18 cellular contexts compared by ENCODE assay signal in genomic region chr17:16456770-16457316, GRCh38. TPM values are rescaled to one million over a fixed set of nuclear protein-coding genes. Genes with fewer than 3 reads are reported as not detected.
A peak's percentile ranks its signal among the peaks of the same experiment; 100 is the strongest.
DNase-seq lines count a peak whose midpoint lies in the region; ATAC-seq and TF ChIP-seq lines count a peak whose summit lies in the region.
"Had no signal": no experiment of that assay in that cellular context is flagged by ENCODE, and none has a peak within 500 bp of the region (broad histone marks: within the 10 kb centered on the region; RNA-seq: fewer than 3 reads in every experiment).

No MANE protein-coding gene starts in this region.

- DNase-seq in Ammon's horn (ENCODE audit: low spot score) (peak; percentile 54), T-helper 17 cell (no peak), left kidney (ENCODE audit: low read depth, low spot score) (peak; percentile 45), pons (ENCODE audit: low spot score) (no peak)
- DNase-seq in activated CD4-positive, CD25-positive, alpha-beta regulatory T cell treated with anti-CD3 and anti-CD28 coated beads, Interleukin-2, amount 50 U/mL, for 72 hours, result no peak
- no peak for DNase-seq in activated naive CD4-positive, alpha-beta T cell treated with anti-CD3 and anti-CD28 coated beads, Interleukin-2, amount 10 ng/mL, durations not matched to agents 7 days and 5 days
- DNase-seq: activated CD4-positive, alpha-beta T cell treated with anti-CD3 and anti-CD28 coated beads, Interleukin-2, amount 10 ng/mL, durations not matched to agents 24 days and 14 days; activated naive CD4-positive, alpha-beta T cell treated with Interleukin-2 at 50 U/mL for 16 hours; effector CD4-positive, alpha-beta T cell; left lung; NCI-H146; NCI-H226; stimulated activated CD4-positive, alpha-beta T cell treated with anti-CD3 and anti-CD28 coated beads, Interleukin-15, amount 100 ng/mL, for 24 hours; thyroid gland had no signal

- peaks cover 15% of the 10 kb centered on the region for H3K4me1 ChIP-seq in DOHH2 (ENCODE audit: control insufficient read depth, low read length)
- H3K4me1 ChIP-seq: HAP-1, left lung, thyroid gland had no signal

- H3K36me3 ChIP-seq in DOHH2 (ENCODE audit: control insufficient read depth, low read length), result peaks cover 2% of the 10 kb centered on the region
- H3K36me3 ChIP-seq: thyroid gland had no signal

- TF ChIP-seq CTCF in DOHH2 (IDR thresholded peaks at IDR 0.05; ENCODE audit: low read depth, low read length, poor library complexity, severe bottlenecking), result no peak

- H3F3A ChIP-seq in DOHH2 (ENCODE audit: control insufficient read depth, insufficient read depth), result peaks cover 11% of the 10 kb centered on the region; the same call in 1 of the 2 replicates

- H3K27ac Mint-ChIP-seq in T-helper 17 cell, result peak overlapping the region; percentile 27
- H3K27ac Mint-ChIP-seq in activated naive CD4-positive, alpha-beta T cell treated with anti-CD3 and anti-CD28 coated beads, Interleukin-2, amount 10 ng/mL, durations not matched to agents 7 days and 5 days, result no peak overlapping the region
- H3K27ac Mint-ChIP-seq: activated CD4-positive, alpha-beta T cell treated with anti-CD3 and anti-CD28 coated beads, Interleukin-2, amount 10 ng/mL, durations not matched to agents 24 days and 14 days; B cell had no signal

- H3K9me2 ChIP-seq in DOHH2 (replicated peaks; ENCODE audit: control insufficient read depth, low read length), result no peaks in the 10 kb centered on the region

- no peaks in the 10 kb centered on the region for H3K9me3 ChIP-seq in DOHH2 (ENCODE audit: control insufficient read depth, insufficient read depth, low read length)
- no peaks in the 10 kb centered on the region for H3K9me3 ChIP-seq in T-helper 17 cell (ENCODE audit: control insufficient read depth, low read length, poor library complexity, severe bottlenecking)
- H3K9me3 ChIP-seq: HAP-1, left lung, mucosa of descending colon, thyroid gland had no signal

- H3K4me2 ChIP-seq in DOHH2 (ENCODE audit: low read length), result peak overlapping the region; percentile 37; the same call in 1 of the 2 replicates

- CTCF ChIA-PET in activated naive CD4-positive, alpha-beta T cell treated with anti-CD3 and anti-CD28 coated beads, Interleukin-2, amount 10 ng/mL, durations not matched to agents 7 days and 5 days (lab: Charles Lee), result no interaction called here

- peak overlapping the region; percentile 27; the same call in 1 of the 2 replicates for H3K4me3 ChIP-seq in DOHH2 (ENCODE audit: low read length)
- H3K4me3 ChIP-seq: HAP-1, left lung, mucosa of descending colon, thyroid gland had no signal

- H3K27me3 Mint-ChIP-seq in T-helper 17 cell, result no peaks in the 10 kb centered on the region
- no peaks in the 10 kb centered on the region for H3K27me3 Mint-ChIP-seq in activated naive CD4-positive, alpha-beta T cell treated with anti-CD3 and anti-CD28 coated beads, Interleukin-2, amount 10 ng/mL, durations not matched to agents 7 days and 5 days
- H3K27me3 Mint-ChIP-seq: activated CD4-positive, alpha-beta T cell treated with anti-CD3 and anti-CD28 coated beads, Interleukin-2, amount 10 ng/mL, durations not matched to agents 24 days and 14 days; B cell had no signal

- H4K20me1 ChIP-seq in DOHH2 (ENCODE audit: control insufficient read depth, insufficient read depth, low read depth, low read length), result no peaks in the 10 kb centered on the region

- H3K79me2 ChIP-seq in DOHH2 (ENCODE audit: control insufficient read depth, low read length), result no peaks in the 10 kb centered on the region

- H3K27me3 ChIP-seq in DOHH2 (ENCODE audit: control insufficient read depth, low read length), result no peaks in the 10 kb centered on the region
- H3K27me3 ChIP-seq: left lung, thyroid gland had no signal

- H3K36me3 Mint-ChIP-seq in T-helper 17 cell (ENCODE audit: low read depth), result no peaks in the 10 kb centered on the region
- H3K36me3 Mint-ChIP-seq in activated naive CD4-positive, alpha-beta T cell treated with anti-CD3 and anti-CD28 coated beads, Interleukin-2, amount 10 ng/mL, durations not matched to agents 7 days and 5 days, result peaks cover 3% of the 10 kb centered on the region

- H3K4me1 Mint-ChIP-seq in T-helper 17 cell, result peaks cover 7% of the 10 kb centered on the region
- no peaks in the 10 kb centered on the region for H3K4me1 Mint-ChIP-seq in activated naive CD4-positive, alpha-beta T cell treated with anti-CD3 and anti-CD28 coated beads, Interleukin-2, amount 10 ng/mL, durations not matched to agents 7 days and 5 days

- H3K9me3 Mint-ChIP-seq in activated naive CD4-positive, alpha-beta T cell treated with anti-CD3 and anti-CD28 coated beads, Interleukin-2, amount 10 ng/mL, durations not matched to agents 7 days and 5 days, result no peaks in the 10 kb centered on the region
- H3K9me3 Mint-ChIP-seq: activated CD4-positive, alpha-beta T cell treated with anti-CD3 and anti-CD28 coated beads, Interleukin-2, amount 10 ng/mL, durations not matched to agents 24 days and 14 days had no signal

- H3K4me3 Mint-ChIP-seq in T-helper 17 cell, result no peak overlapping the region
- H3K4me3 Mint-ChIP-seq in activated naive CD4-positive, alpha-beta T cell treated with anti-CD3 and anti-CD28 coated beads, Interleukin-2, amount 10 ng/mL, durations not matched to agents 7 days and 5 days, result no peak overlapping the region
- H3K4me3 Mint-ChIP-seq: activated CD4-positive, alpha-beta T cell treated with anti-CD3 and anti-CD28 coated beads, Interleukin-2, amount 10 ng/mL, durations not matched to agents 24 days and 14 days; B cell had no signal

- ATAC-seq in T-helper 17 cell, result no peak
- ATAC-seq: left lung, mucosa of descending colon had no signal

- no peak overlapping the region for H3K27ac ChIP-seq in DOHH2 (ENCODE audit: low read depth, low read length)
- H3K27ac ChIP-seq: left lung, thyroid gland had no signal

RNA-seq across cellular contexts. Expression of gene LRRC75A, which starts 35.1 kb away (rescaled TPM):
- 1 to 10 TPM; 3.1 to 5.0 TPM for total RNA-seq in T-helper 17 cell

RNA-seq across cellular contexts. Expression of gene TRPV2, which starts 41.5 kb away (rescaled TPM):
- total RNA-seq in T-helper 17 cell, result 10 to 100 TPM; 87.1 to 91.1 TPM

Comparison
In these comparisons a context has a peak if more than half of its experiments do, and no peak if none do; other contexts are left out.
1. DNase-seq: peak in Ammon's horn (single experiment) and left kidney (single experiment); none in T-helper 17 cell (0 of 3), activated CD4-positive, CD25-positive, alpha-beta regulatory T cell treated with anti-CD3 and anti-CD28 coated beads, Interleukin-2, amount 50 U/mL, for 72 hours (single experiment), pons (single experiment) and activated naive CD4-positive, alpha-beta T cell treated with anti-CD3 and anti-CD28 coated beads, Interleukin-2, amount 10 ng/mL, durations not matched to agents 7 days and 5 days (single experiment).